ENCODE assay signal across 2 cellular contexts in the genomic region with DNA sequence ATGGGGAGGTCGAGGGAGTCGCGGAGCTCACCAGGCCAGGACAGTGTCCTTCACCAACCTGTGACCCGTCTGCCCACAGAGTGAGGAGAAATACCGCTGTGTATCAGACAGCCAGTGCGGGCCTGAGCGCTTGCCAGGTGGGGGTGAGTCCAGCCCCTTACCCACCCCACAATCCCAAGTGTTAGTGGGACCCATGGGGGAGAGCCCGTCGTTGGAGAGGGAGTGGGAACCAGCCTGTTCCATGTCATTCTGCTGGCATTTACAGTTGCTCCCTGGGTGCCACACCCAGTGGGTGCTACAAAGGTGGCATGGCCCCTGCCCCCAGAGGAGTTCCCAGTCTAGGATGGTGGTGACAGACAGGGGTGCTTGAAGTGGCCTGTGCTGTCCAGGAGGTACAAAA.
TF ChIP-seq lines count a peak whose summit lies in the region.

No MANE protein-coding gene starts in this region.

TF ChIP-seq in H1, 55 proteins besides CTCF, POLR2A, EP300 and RAD21:
- TF ChIP-seq RXRA (IDR thresholded peaks at IDR 0.05; ENCODE audit: insufficient read depth, low read depth, low read length): no peak
- no peak for TF ChIP-seq RFX5 (IDR thresholded peaks at IDR 0.05; ENCODE audit: borderline replicate concordance, low read depth, low read length)
- TF ChIP-seq SP1 (IDR thresholded peaks at IDR 0.05; ENCODE audit: low read depth, low read length): no peak
- TF ChIP-seq, protein P1, sequence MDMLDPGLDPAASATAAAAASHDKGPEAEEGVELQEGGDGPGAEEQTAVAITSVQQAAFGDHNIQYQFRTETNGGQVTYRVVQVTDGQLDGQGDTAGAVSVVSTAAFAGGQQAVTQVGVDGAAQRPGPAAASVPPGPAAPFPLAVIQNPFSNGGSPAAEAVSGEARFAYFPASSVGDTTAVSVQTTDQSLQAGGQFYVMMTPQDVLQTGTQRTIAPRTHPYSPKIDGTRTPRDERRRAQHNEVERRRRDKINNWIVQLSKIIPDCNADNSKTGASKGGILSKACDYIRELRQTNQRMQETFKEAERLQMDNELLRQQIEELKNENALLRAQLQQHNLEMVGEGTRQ (IDR thresholded peaks at IDR 0.05; ENCODE audit: low read length): no peak
- no peak for TF ChIP-seq CHD2 (IDR thresholded peaks at IDR 0.05; ENCODE audit: low read length)
- TF ChIP-seq KDM4A (IDR thresholded peaks at IDR 0.05; ENCODE audit: low read depth, low read length, severe bottlenecking): no peak
- no peak for TF ChIP-seq JUN (IDR thresholded peaks at IDR 0.05; ENCODE audit: low read depth, low read length)
- TF ChIP-seq BACH1 (IDR thresholded peaks at IDR 0.05; ENCODE audit: low read length): no peak

TF ChIP-seq in HEK293T, 16 proteins besides CTCF, POLR2A, EP300 and RAD21:
- TF ChIP-seq LEF1 (IDR thresholded peaks at IDR 0.05; ENCODE audit: borderline replicate concordance) (no peak), ELF4 (IDR thresholded peaks at IDR 0.05) (no peak), TARDBP (IDR thresholded peaks at IDR 0.05) (no peak), FOXK2 (IDR thresholded peaks at IDR 0.05) (no peak), ARNT (IDR thresholded peaks at IDR 0.05) (no peak), SUZ12 (IDR thresholded peaks at IDR 0.05) (no peak), PKNOX1 (IDR thresholded peaks at IDR 0.05) (no peak), HDGF (IDR thresholded peaks at IDR 0.05; ENCODE audit: borderline replicate concordance) (no peak), CTBP1 (IDR thresholded peaks at IDR 0.05; ENCODE audit: borderline replicate concordance) (no peak), FOXM1 (IDR thresholded peaks at IDR 0.05; ENCODE audit: borderline replicate concordance) (no peak)
TF ChIP-seq in HEK293T: peak in this region for 0.
